Comparison of ENCODE assay signal across 12 cellular contexts in genomic region chr2:69767034-69767433, GRCh38. TPM values are rescaled to one million over a fixed set of nuclear protein-coding genes. Genes with fewer than 3 reads are reported as not detected.
DNase-seq lines count a peak whose midpoint lies in the region; ATAC-seq and TF ChIP-seq lines count a peak whose summit lies in the region.
"Had no signal": no experiment of that assay in that cellular context is flagged by ENCODE, and none has a peak within 500 bp of the region (broad histone marks: within the 10 kb centered on the region; RNA-seq: fewer than 3 reads in every experiment).

No MANE protein-coding gene starts in this region.

- H3K9ac ChIP-seq in fibroblast of lung (ENCODE audit: insufficient read depth, low read length): peak overlapping the region; percentile 59

- no peak overlapping the region for H3K4me3 Mint-ChIP-seq in CD8-positive, alpha-beta T cell

- no peaks in the 10 kb centered on the region for H3K27me3 Mint-ChIP-seq in CD8-positive, alpha-beta T cell (ENCODE audit: low read depth)

- H3K4me1 Mint-ChIP-seq in CD8-positive, alpha-beta T cell (ENCODE audit: low read depth): peaks cover 21% of the 10 kb centered on the region

- peaks cover 1% of the 10 kb centered on the region for H3K79me2 ChIP-seq in fibroblast of lung (ENCODE audit: control insufficient read depth, insufficient read depth, low read length)

- H3K36me3 ChIP-seq in BJ (ENCODE audit: control insufficient read depth, insufficient read depth, low read length) (no peaks in the 10 kb centered on the region; the same call in 1 of the 2 replicates), fibroblast of lung (ENCODE audit: control insufficient read depth, insufficient read depth, low read length) (no peaks in the 10 kb centered on the region), psoas muscle (ENCODE audit: insufficient read depth in 1 of 2, low read depth in 1 of 2) (peaks cover 0 to 2% of the 10 kb centered on the region in 2 donors)
- H3K36me3 ChIP-seq in CD8-positive, alpha-beta T cell (ENCODE audit: insufficient read depth, low read length): no peaks in the 10 kb centered on the region
- H3K36me3 ChIP-seq: SJCRH30 had no signal

- H3K36me3 Mint-ChIP-seq in CD8-positive, alpha-beta T cell: no peaks in the 10 kb centered on the region

- ATAC-seq in psoas muscle: peak in 1 of 4 donors; percentile 21
- no peak for ATAC-seq in esophagus mucosa
- no peak for ATAC-seq in CD8-positive, alpha-beta T cell
- ATAC-seq in HG02571 (IDR thresholded peaks at IDR 0.05; ENCODE audit: unreplicated experiment): no peak

- H3K4me2 ChIP-seq in fibroblast of lung (ENCODE audit: extremely low read depth, insufficient read depth, low read length): peak overlapping the region; percentile 91

- peak; percentile 75 for DNase-seq in BJ (ENCODE audit: low read depth)
- DNase-seq in NCI-H446 (lab: John Stamatoyannopoulos, UW): peak; percentile 65 to 92
- DNase-seq in fibroblast of lung (ENCODE audit: low read depth in 2 of 2): peak; percentile 40 to 98
- DNase-seq in psoas muscle: no peak
- no peak for DNase-seq in ecto neural progenitor cell (ENCODE audit: low spot score)
- no peak for DNase-seq in CD8-positive, alpha-beta T cell
- DNase-seq: DMS79, islet precursor cell, NCI-H1105 had no signal

- H3K4me1 ChIP-seq in fibroblast of lung (ENCODE audit: control insufficient read depth, extremely low read depth, insufficient read depth, low read length): peaks cover 42% of the 10 kb centered on the region
- peaks cover 57% of the 10 kb centered on the region for H3K4me1 ChIP-seq in psoas muscle
- H3K4me1 ChIP-seq in CD8-positive, alpha-beta T cell (ENCODE audit: insufficient read depth, low read length): no peaks in the 10 kb centered on the region

- H3K9me3 ChIP-seq in fibroblast of lung (ENCODE audit: control insufficient read depth, insufficient read depth, low read depth, low read length): no peaks in the 10 kb centered on the region
- no peaks in the 10 kb centered on the region for H3K9me3 ChIP-seq in psoas muscle
- no peaks in the 10 kb centered on the region for H3K9me3 ChIP-seq in CD8-positive, alpha-beta T cell (ENCODE audit: low read length)
- H3K9me3 ChIP-seq: SJCRH30 had no signal

- POLR2A ChIA-PET in BJ (lab: Charles Lee): interaction anchor here (0.6 kb wide), 1 partner anchor 303 kb away, joined by 3 read pairs; no protein-coding TSS in a partner anchor
- POLR2A ChIA-PET in CD8-positive, alpha-beta T cell (lab: Charles Lee): no interaction called here

- intact Hi-C loops in psoas muscle (cut with DNase I): no loop called here
- intact Hi-C loops in CD8-positive, alpha-beta T cell (cut with DNase I, micrococcal nuclease): no loop called here

- no peak overlapping the region for H3K27ac Mint-ChIP-seq in CD8-positive, alpha-beta T cell

- no peak overlapping the region for H2AFZ ChIP-seq in fibroblast of lung (ENCODE audit: low read length)

- WGBS in psoas muscle, 3 donors: 27 to 60% (median 40%) methylated on average over 3 of the region's 3 CpGs

- no peaks in the 10 kb centered on the region for H4K20me1 ChIP-seq in fibroblast of lung (ENCODE audit: control insufficient read depth, extremely low read depth, insufficient read depth, low read length)

- no peaks in the 10 kb centered on the region for H3K9me3 Mint-ChIP-seq in CD8-positive, alpha-beta T cell

- no peaks in the 10 kb centered on the region for H3K27me3 ChIP-seq in BJ (ENCODE audit: control insufficient read depth, insufficient read depth, low read length)
- H3K27me3 ChIP-seq in fibroblast of lung (ENCODE audit: control insufficient read depth, insufficient read depth, low read length): no peaks in the 10 kb centered on the region
- no peaks in the 10 kb centered on the region for H3K27me3 ChIP-seq in psoas muscle (ENCODE audit: insufficient read depth in 3 of 3, low read length in 2 of 3)
- H3K27me3 ChIP-seq in CD8-positive, alpha-beta T cell (ENCODE audit: insufficient read depth, low read length): no peaks in the 10 kb centered on the region
- H3K27me3 ChIP-seq: SJCRH30 had no signal

- H3K4me3 ChIP-seq in BJ (ENCODE audit: low read depth, low read length): no peak overlapping the region
- H3K4me3 ChIP-seq in fibroblast of lung (replicated peaks in 1 of 4; ENCODE audit: control extremely low read depth in 1 of 4, insufficient read depth in 1 of 4, low read depth in 3 of 4, low read length in 4 of 4): no peak overlapping the region
- H3K4me3 ChIP-seq in psoas muscle: no peak overlapping the region
- no peak overlapping the region for H3K4me3 ChIP-seq in CD8-positive, alpha-beta T cell (ENCODE audit: low read depth, low read length)
- H3K4me3 ChIP-seq: SJCRH30 had no signal

- TF ChIP-seq CTCF in BJ (IDR thresholded peaks at IDR 0.05; ENCODE audit: insufficient read depth, low read depth, low read length): peak; percentile 43
- TF ChIP-seq CTCF in fibroblast of lung (conservative IDR thresholded peaks at IDR 0.05 in 1 of 2, IDR thresholded peaks at IDR 0.05 in 1 of 2; ENCODE audit: low read depth in 1 of 2, low read length in 2 of 2): peak; percentile 41 to 58
- TF ChIP-seq CTCF in psoas muscle (IDR thresholded peaks at IDR 0.05): no peak
- no peak for TF ChIP-seq CTCF in CD8-positive, alpha-beta T cell (IDR thresholded peaks at IDR 0.05)

- H3K27ac ChIP-seq in fibroblast of lung (ENCODE audit: insufficient read depth, low read length): peak overlapping the region; percentile 93
- H3K27ac ChIP-seq in psoas muscle: peak overlapping the region; percentile 50
- no peak overlapping the region for H3K27ac ChIP-seq in CD8-positive, alpha-beta T cell (ENCODE audit: low read depth, low read length)
- H3K27ac ChIP-seq: SJCRH30 had no signal

- CTCF ChIA-PET in BJ (lab: Yijun Ruan, JAX): interaction anchor here (0.9 to 1.5 kb wide), 6 partner anchors 12 to 50 kb away, joined by 3 to 5 read pairs (median 3); no protein-coding TSS in a partner anchor
- CTCF ChIA-PET in CD8-positive, alpha-beta T cell (lab: Charles Lee): interaction anchor here (1.3 to 2.3 kb wide), 2 partner anchors 46 to 50 kb away, joined by 3 to 8 read pairs; no protein-coding TSS in a partner anchor

RNA-seq across cellular contexts. Expression of gene ANXA4, which starts 25.1 kb away (rescaled TPM):
- polyA plus RNA-seq in BJ (2011; rRNA removed) (127 and 133 TPM in 2 replicates), fibroblast of lung (98.4 and 106 TPM in 2 replicates), psoas muscle (10 to 100 TPM; 13.2 to 17.0 (median 13.2) TPM)
- 66.0 and 103 TPM in 2 replicates for polyA minus RNA-seq in BJ (2011; rRNA and poly(A)+ RNA removed)
- total RNA-seq in fibroblast of lung (106 and 114 TPM in 2 replicates), psoas muscle (10 to 100 TPM; 19.4 to 29.0 (median 23.4) TPM), esophagus mucosa (71.8 TPM)
- 162 and 163 TPM in 2 replicates for polyA plus RNA-seq in fibroblast of lung (2012)
- 148 and 171 TPM in 2 replicates for polyA minus RNA-seq in fibroblast of lung (ENCODE audit: low replicate concordance)
- 1 to 10 TPM; 2.9 TPM for total RNA-seq in CD8-positive, alpha-beta T cell

Comparison
In these comparisons a context has a peak if more than half of its experiments do, and no peak if none do; other contexts are left out.
1. DNase-seq: peak in BJ (single experiment), NCI-H446 (2 of 2) and fibroblast of lung (2 of 2); none in psoas muscle (0 of 2), ecto neural progenitor cell (single experiment) and CD8-positive, alpha-beta T cell (0 of 7).
2. CTCF ChIP-seq: peak in BJ (single experiment) and fibroblast of lung (2 of 2); none in psoas muscle (single experiment) and CD8-positive, alpha-beta T cell (single experiment).
3. RNA of gene ANXA4, which starts 25.1 kb away (total RNA-seq): 106 to 114 TPM in fibroblast of lung, 71.8 TPM in esophagus mucosa (single experiment) and 19.4 to 29.0 TPM in psoas muscle; 2.9 TPM in CD8-positive, alpha-beta T cell; every median in the first group is over 4 times any median in the second.